ENCODE assay signal across 9 cellular contexts in the genomic region with DNA sequence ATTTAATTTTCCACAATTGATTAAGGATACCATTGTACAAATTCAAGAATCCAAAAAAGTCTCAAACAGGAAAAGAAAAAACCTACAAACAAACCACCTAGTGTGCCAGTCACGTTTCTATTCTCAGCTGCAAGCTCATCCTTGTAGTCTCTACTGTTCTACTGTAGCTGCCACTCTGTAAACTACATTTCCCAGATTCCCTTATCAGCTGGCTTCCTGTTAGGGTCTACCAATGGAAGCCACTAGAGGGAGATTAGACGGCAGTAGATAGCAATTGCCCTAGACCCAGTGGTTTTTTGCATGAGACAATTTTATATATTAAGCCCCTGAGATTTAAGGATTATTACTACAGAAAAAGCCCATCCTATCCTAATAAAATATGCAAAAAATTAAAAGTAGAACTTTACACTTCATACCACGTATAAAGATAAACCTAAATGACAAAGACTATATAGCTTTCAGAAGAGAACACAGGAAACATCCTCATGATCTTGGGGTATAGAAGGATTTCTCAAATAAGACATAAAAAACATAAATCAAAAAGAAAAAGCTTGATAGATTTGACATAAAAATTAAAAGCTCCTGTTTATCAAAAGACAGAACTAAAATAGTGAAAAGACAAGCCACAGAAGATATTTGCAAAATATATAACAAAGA. TPM values are rescaled to one million over a fixed set of nuclear protein-coding genes. Genes with fewer than 3 reads are reported as not detected.
A peak's percentile ranks its signal among the peaks of the same experiment; 100 is the strongest.
DNase-seq lines count a peak whose midpoint lies in the region; ATAC-seq and TF ChIP-seq lines count a peak whose summit lies in the region.
"Had no signal": no experiment of that assay in that cellular context is flagged by ENCODE, and none has a peak within 500 bp of the region (broad histone marks: within the 10 kb centered on the region; RNA-seq: fewer than 3 reads in every experiment).

No MANE protein-coding gene starts in this region.

- peak; percentile 63 to 68 (median 68) for TF ChIP-seq CTCF in ascending aorta (IDR thresholded peaks at IDR 0.05)
- peak; percentile 74 for TF ChIP-seq CTCF in hepatocyte (IDR thresholded peaks at IDR 0.05; ENCODE audit: poor library complexity)

- H3K4me3 Mint-ChIP-seq in stimulated activated effector memory CD8-positive, alpha-beta T cell treated with anti-CD3 and anti-CD28 coated beads, Interleukin-12 subunit alpha, Interleukin-12 subunit beta, amount 100 ng/mL, for 72 hours, result no peak overlapping the region
- H3K4me3 Mint-ChIP-seq: stimulated activated naive CD8-positive, alpha-beta T cell treated with anti-CD3 and anti-CD28 coated beads, Interleukin-15, Interleukin-2, amounts not matched to agents 100 ng/mL and 50 ng/mL, for 24 hours had no signal

- H3K27me3 ChIP-seq in ascending aorta (no peaks in the 10 kb centered on the region), hepatocyte (no peaks in the 10 kb centered on the region)

- H3K4me1 Mint-ChIP-seq in stimulated activated effector memory CD8-positive, alpha-beta T cell treated with anti-CD3 and anti-CD28 coated beads, Interleukin-12 subunit alpha, Interleukin-12 subunit beta, amount 100 ng/mL, for 72 hours, result no peaks in the 10 kb centered on the region

- H3K36me3 ChIP-seq in ascending aorta, result peaks cover 11 to 32% of the 10 kb centered on the region in 2 donors
- H3K36me3 ChIP-seq in hepatocyte (replicated peaks; ENCODE audit: insufficient read depth, low read depth), result no peaks in the 10 kb centered on the region

- H3K4me3 ChIP-seq in ascending aorta (no peak overlapping the region), hepatocyte (no peak overlapping the region)

- H3K4me2 ChIP-seq in hepatocyte, result no peak overlapping the region

- DNase-seq in Daoy (ENCODE audit: low read depth) (peak; percentile 72), NCI-H526 (lab: John Stamatoyannopoulos, UW) (peak; percentile 14 to 63), ascending aorta (ENCODE audit: low spot score in 2 of 2) (no peak), hepatocyte (ENCODE audit: low spot score) (peak; percentile 80)
- DNase-seq in stimulated activated effector memory CD8-positive, alpha-beta T cell treated with anti-CD3 and anti-CD28 coated beads, Interleukin-12 subunit alpha, Interleukin-12 subunit beta, amount 100 ng/mL, for 72 hours (ENCODE audit: low spot score in 2 of 2), result no peak
- no peak for DNase-seq in stimulated activated CD4-positive, alpha-beta T cell treated with anti-CD3 and anti-CD28 coated beads, Interleukin-1b, Interleukin-23, amount 100 ng/mL, for 48 hours

- H3K79me2 ChIP-seq in hepatocyte, result no peaks in the 10 kb centered on the region

- H3K9me3 ChIP-seq in ascending aorta (no peaks in the 10 kb centered on the region), hepatocyte (ENCODE audit: low read depth) (no peaks in the 10 kb centered on the region)

- ATAC-seq in GM19455 (IDR thresholded peaks at IDR 0.05; ENCODE audit: unreplicated experiment) (peak; percentile 66), HG03520 (IDR thresholded peaks at IDR 0.05; ENCODE audit: unreplicated experiment) (peak; percentile 88)
- ATAC-seq in stimulated activated effector memory CD8-positive, alpha-beta T cell treated with anti-CD3 and anti-CD28 coated beads, Interleukin-12 subunit alpha, Interleukin-12 subunit beta, amount 100 ng/mL, for 72 hours, result peak; percentile 76

- no peaks in the 10 kb centered on the region for H3K9me3 Mint-ChIP-seq in stimulated activated effector memory CD8-positive, alpha-beta T cell treated with anti-CD3 and anti-CD28 coated beads, Interleukin-12 subunit alpha, Interleukin-12 subunit beta, amount 100 ng/mL, for 72 hours
- H3K9me3 Mint-ChIP-seq: stimulated activated naive CD8-positive, alpha-beta T cell treated with anti-CD3 and anti-CD28 coated beads, Interleukin-15, Interleukin-2, amounts not matched to agents 100 ng/mL and 50 ng/mL, for 24 hours had no signal

- no peaks in the 10 kb centered on the region for H3K4me1 ChIP-seq in ascending aorta
- H3K4me1 ChIP-seq in hepatocyte (ENCODE audit: insufficient read depth), result no peaks in the 10 kb centered on the region

- intact Hi-C loops in ascending aorta (cut with DNase I), result loop anchor here (2.0 to 5.0 kb wide), 2 partner anchors 19 to 37 kb away; partner anchors contain the start of gene P4HA2

- no peaks in the 10 kb centered on the region for H3K36me3 Mint-ChIP-seq in stimulated activated effector memory CD8-positive, alpha-beta T cell treated with anti-CD3 and anti-CD28 coated beads, Interleukin-12 subunit alpha, Interleukin-12 subunit beta, amount 100 ng/mL, for 72 hours

- H4K20me1 ChIP-seq in hepatocyte (ENCODE audit: insufficient read depth, poor library complexity, severe bottlenecking), result no peaks in the 10 kb centered on the region

- H3K27ac Mint-ChIP-seq in stimulated activated effector memory CD8-positive, alpha-beta T cell treated with anti-CD3 and anti-CD28 coated beads, Interleukin-12 subunit alpha, Interleukin-12 subunit beta, amount 100 ng/mL, for 72 hours, result no peak overlapping the region
- H3K27ac Mint-ChIP-seq: stimulated activated naive CD8-positive, alpha-beta T cell treated with anti-CD3 and anti-CD28 coated beads, Interleukin-15, Interleukin-2, amounts not matched to agents 100 ng/mL and 50 ng/mL, for 24 hours had no signal

- no peak overlapping the region for H3K27ac ChIP-seq in ascending aorta
- no peak overlapping the region for H3K27ac ChIP-seq in hepatocyte

- under 1% methylated on average over 3 of the region's 3 CpGs for WGBS in hepatocyte (ENCODE audit: low lambda C conversion rate, missing lambda C conversion rate)

- no peak overlapping the region for H2AFZ ChIP-seq in hepatocyte

- no peaks in the 10 kb centered on the region for H3K9me2 ChIP-seq in hepatocyte (replicated peaks; ENCODE audit: insufficient read depth)

RNA-seq across cellular contexts. Expression of gene P4HA2, which starts 37.4 kb away (rescaled TPM):
- 118 and 119 TPM in 2 replicates for total RNA-seq in Daoy (2014; rRNA removed; shearing (Covaris generic))
- 22.6 TPM for total RNA-seq in ascending aorta
- total RNA-seq in hepatocyte, result 139 and 140 TPM in 2 replicates
- 217 and 246 TPM in 2 replicates for polyA plus RNA-seq in hepatocyte

Comparison
In these comparisons a context has a peak if more than half of its experiments do, and no peak if none do; other contexts are left out.
1. DNase-seq: peak in Daoy (single experiment), NCI-H526 (2 of 2) and hepatocyte (single experiment); none in ascending aorta (0 of 2), stimulated activated effector memory CD8-positive, alpha-beta T cell treated with anti-CD3 and anti-CD28 coated beads, Interleukin-12 subunit alpha, Interleukin-12 subunit beta, amount 100 ng/mL, for 72 hours (0 of 2) and stimulated activated CD4-positive, alpha-beta T cell treated with anti-CD3 and anti-CD28 coated beads, Interleukin-1b, Interleukin-23, amount 100 ng/mL, for 48 hours (single experiment).
2. Peak in every context shown above with its lines, with median percentiles within 50 percentile points of each other: ATAC-seq.